Comparison of ENCODE assay signal across 8 cellular contexts in genomic region chr20:36886859-36887778, GRCh38. TPM values are rescaled to one million over a fixed set of nuclear protein-coding genes. Genes with fewer than 3 reads are reported as not detected.
DNase-seq lines count a peak whose midpoint lies in the region; ATAC-seq, FAIRE-seq and TF ChIP-seq lines count a peak whose summit lies in the region.

No MANE protein-coding gene starts in this region.

- WGBS in A549 (ENCODE audit: missing lambda C conversion rate), result 31% methylated on average over 24 of the region's 24 CpGs
- 19 to 28% methylated on average over 10 to 24 of the region's 24 CpGs for WGBS in testis, 2 donors

- H3K27me3 Mint-ChIP-seq in activated naive CD4-positive, alpha-beta T cell treated with anti-CD3 and anti-CD28 coated beads, Interleukin-2, amount 10 ng/mL, durations not matched to agents 7 days and 5 days, result no peaks in the 10 kb centered on the region

- H3K27ac Mint-ChIP-seq in activated naive CD4-positive, alpha-beta T cell treated with anti-CD3 and anti-CD28 coated beads, Interleukin-2, amount 10 ng/mL, durations not matched to agents 7 days and 5 days, result peak overlapping the region; percentile 22

- H3K27ac ChIP-seq in A549 (peak overlapping the region; percentile 24 to 64; a peak in 4 of 6 replicates), osteoblast (ENCODE audit: low read depth, low read length) (no peak overlapping the region), testis (peak overlapping the region in 1 of 2 donors; percentile 36)

- no peak overlapping the region for H3K4me3 Mint-ChIP-seq in activated naive CD4-positive, alpha-beta T cell treated with anti-CD3 and anti-CD28 coated beads, Interleukin-2, amount 10 ng/mL, durations not matched to agents 7 days and 5 days

- H3K79me2 ChIP-seq in osteoblast (ENCODE audit: insufficient read depth, low read length), result no peaks in the 10 kb centered on the region

- peaks cover 4% of the 10 kb centered on the region for H3K27me3 ChIP-seq in osteoblast (ENCODE audit: insufficient read depth, low read length)
- H3K27me3 ChIP-seq in testis, result no peaks in the 10 kb centered on the region

- H2AFZ ChIP-seq in osteoblast (ENCODE audit: low read length), result peak overlapping the region; percentile 91

- no peaks in the 10 kb centered on the region for H3K36me3 ChIP-seq in osteoblast (ENCODE audit: insufficient read depth, low read length)
- no peaks in the 10 kb centered on the region for H3K36me3 ChIP-seq in testis (ENCODE audit: low read depth, missing control alignments)

- H3K36me3 Mint-ChIP-seq in activated naive CD4-positive, alpha-beta T cell treated with anti-CD3 and anti-CD28 coated beads, Interleukin-2, amount 10 ng/mL, durations not matched to agents 7 days and 5 days, result peaks cover 31% of the 10 kb centered on the region

- no peaks in the 10 kb centered on the region for H3K9me3 ChIP-seq in A549
- no peaks in the 10 kb centered on the region for H3K9me3 ChIP-seq in osteoblast (ENCODE audit: low read depth, low read length)
- H3K9me3 ChIP-seq in testis, result no peaks in the 10 kb centered on the region

- TF ChIP-seq RAD21 in A549 (conservative IDR thresholded peaks at IDR 0.05 in 1 of 2, IDR thresholded peaks at IDR 0.05 in 1 of 2), result peak; percentile 93 to 96

- TF ChIP-seq EP300 in A549 (IDR thresholded peaks at IDR 0.05), result no peak

- intact Hi-C loops in testis (cut with DNase I; ENCODE audit: low total_unique reads), result no loop called here

- peak; percentile 92 for TF ChIP-seq CTCF in A549 (IDR thresholded peaks at IDR 0.05)
- TF ChIP-seq CTCF in osteoblast (IDR thresholded peaks at IDR 0.05; ENCODE audit: extremely low read depth, low read depth, low read length), result peak; percentile 96
- TF ChIP-seq CTCF in testis (IDR thresholded peaks at IDR 0.05), result peak; percentile 84 to 95 (median 95)

- peaks cover 6% of the 10 kb centered on the region for H3K4me1 Mint-ChIP-seq in activated naive CD4-positive, alpha-beta T cell treated with anti-CD3 and anti-CD28 coated beads, Interleukin-2, amount 10 ng/mL, durations not matched to agents 7 days and 5 days

- CTCF ChIA-PET in A549 (lab: Yijun Ruan, JAX), result interaction anchor here (0.5 to 4.6 kb wide), 51 partner anchors 11 to 697 kb away, joined by 3 to 39 read pairs (median 4); partner anchors contain the start of genes RAB5IF and TLDC2
- CTCF ChIA-PET in activated naive CD4-positive, alpha-beta T cell treated with anti-CD3 and anti-CD28 coated beads, Interleukin-2, amount 10 ng/mL, durations not matched to agents 7 days and 5 days (lab: Charles Lee), result interaction anchor here (0.6 to 2.1 kb wide), 11 partner anchors 8 to 117 kb away, joined by 3 to 14 read pairs (median 4); no protein-coding TSS in a partner anchor

- no peaks in the 10 kb centered on the region for H3K4me1 ChIP-seq in A549
- peaks cover 7% of the 10 kb centered on the region for H3K4me1 ChIP-seq in osteoblast (ENCODE audit: insufficient read depth, low read length)
- H3K4me1 ChIP-seq in testis, result peaks cover 27% of the 10 kb centered on the region

- no peaks in the 10 kb centered on the region for H4K20me1 ChIP-seq in osteoblast (ENCODE audit: insufficient read depth, low read length)

- ATAC-seq in A549, result peak; percentile 93 to 97
- ATAC-seq in GM19035 (IDR thresholded peaks at IDR 0.05; ENCODE audit: unreplicated experiment), result peak; percentile 62

- POLR2A ChIA-PET in A549 (lab: Yijun Ruan, JAX), result no interaction called here

- H3K4me2 ChIP-seq in A549 (peak overlapping the region; percentile 60), osteoblast (ENCODE audit: insufficient read depth, low read length) (peak overlapping the region; percentile 79)

- TF ChIP-seq POLR2A in A549 (IDR thresholded peaks at IDR 0.05; ENCODE audit: low read length) (no peak), testis (IDR thresholded peaks at IDR 0.05) (no peak)

- FAIRE-seq in A549 (lab: Jason Lieb, UNC), result no peak

- H3K4me3 ChIP-seq in A549 (no peak overlapping the region), osteoblast (ENCODE audit: insufficient read depth, low read length) (peak overlapping the region; percentile 58), testis (peak overlapping the region in 1 of 2 donors; percentile 12)

- DNase-seq in A549 (ENCODE audit: low read depth in 1 of 2, low spot score in 1 of 2) (peak; percentile 80 to 90), MV-4-11 (lab: John Stamatoyannopoulos, UW) (peak; percentile 82), SK-N-DZ (ENCODE audit: low spot score) (peak; percentile 94), glomerular endothelial cell (ENCODE audit: extremely low read depth, low read depth, low spot score) (peak; percentile 16), osteoblast (ENCODE audit: insufficient read length, low spot score, missing footprints) (peak; percentile 96), testis (peak; percentile 93)
- peak; percentile 87 for DNase-seq in activated naive CD4-positive, alpha-beta T cell treated with anti-CD3 and anti-CD28 coated beads, Interleukin-2, amount 10 ng/mL, durations not matched to agents 7 days and 5 days

- no peaks in the 10 kb centered on the region for H3K9me3 Mint-ChIP-seq in activated naive CD4-positive, alpha-beta T cell treated with anti-CD3 and anti-CD28 coated beads, Interleukin-2, amount 10 ng/mL, durations not matched to agents 7 days and 5 days

TF ChIP-seq in A549, 52 proteins besides CTCF, POLR2A, EP300 and RAD21:
- TF ChIP-seq JUN (IDR thresholded peaks at IDR 0.05), result 0 out of 5 replicates have a peak, but pooled peaks of 1 of the 2 experiments have one; percentile 19
- peak; percentile 78 for TF ChIP-seq SMC3 (IDR thresholded peaks at IDR 0.05)
- TF ChIP-seq TFCP2L1 (CRISPR knock-in tag; IDR thresholded peaks at IDR 0.05), result no peak
- TF ChIP-seq ATOH8 (CRISPR knock-in tag; IDR thresholded peaks at IDR 0.05; ENCODE audit: low read depth), result no peak
TF ChIP-seq in A549: peak in this region for 2.

RNA-seq across cellular contexts. Expression of gene TLDC2, which starts 11.2 kb away (rescaled TPM):
- polyA plus RNA-seq in A549 (2011; rRNA removed) (0.09 and 0.17 TPM in 2 replicates), A549 (2017; fragmentation: RNase III; extraction: RNeasy Plus Mini Kit Qiagen cat#74134 plus additional on column Dnase treatment) (0.04 TPM in 1 of 3 replicates, not detected in the others), testis (ENCODE audit: insufficient read depth, low read depth, low replicate concordance) (2.9 TPM)
- not detected in 2 replicates for polyA plus RNA-seq in A549 (2012; cell fraction: cytosol; rRNA removed)
- not detected in 2 replicates for polyA plus RNA-seq in A549 (2012; cell fraction: nucleus; rRNA removed)
- polyA minus RNA-seq in A549 (2011; rRNA and poly(A)+ RNA removed), result 0.50 TPM in 1 of 2 replicates, not detected in the other
- 0.44 and 0.70 TPM in 2 replicates for polyA plus RNA-seq in SK-N-DZ (2014; cell fraction: cytosol; rRNA removed)
- 0.06 and 0.30 TPM in 2 replicates for polyA plus RNA-seq in SK-N-DZ (2014; cell fraction: nucleus; rRNA removed)
- total RNA-seq in glomerular endothelial cell (not detected in 2 replicates), osteoblast (not detected in 2 replicates), testis (1 to 10 TPM; 2.8 to 3.4 TPM)

Comparison
In these comparisons a context has a peak if more than half of its experiments do, and no peak if none do; other contexts are left out.
1. DNase-seq: peak in every context shown above with its lines; median percentile 96 in osteoblast; 94 in SK-N-DZ; 93 in testis; 87 in activated naive CD4-positive, alpha-beta T cell treated with anti-CD3 and anti-CD28 coated beads, Interleukin-2, amount 10 ng/mL, durations not matched to agents 7 days and 5 days; 85 in A549; 82 in MV-4-11; 16 in glomerular endothelial cell.